ENCODE assay signal across 17 cellular contexts in the genomic region with DNA sequence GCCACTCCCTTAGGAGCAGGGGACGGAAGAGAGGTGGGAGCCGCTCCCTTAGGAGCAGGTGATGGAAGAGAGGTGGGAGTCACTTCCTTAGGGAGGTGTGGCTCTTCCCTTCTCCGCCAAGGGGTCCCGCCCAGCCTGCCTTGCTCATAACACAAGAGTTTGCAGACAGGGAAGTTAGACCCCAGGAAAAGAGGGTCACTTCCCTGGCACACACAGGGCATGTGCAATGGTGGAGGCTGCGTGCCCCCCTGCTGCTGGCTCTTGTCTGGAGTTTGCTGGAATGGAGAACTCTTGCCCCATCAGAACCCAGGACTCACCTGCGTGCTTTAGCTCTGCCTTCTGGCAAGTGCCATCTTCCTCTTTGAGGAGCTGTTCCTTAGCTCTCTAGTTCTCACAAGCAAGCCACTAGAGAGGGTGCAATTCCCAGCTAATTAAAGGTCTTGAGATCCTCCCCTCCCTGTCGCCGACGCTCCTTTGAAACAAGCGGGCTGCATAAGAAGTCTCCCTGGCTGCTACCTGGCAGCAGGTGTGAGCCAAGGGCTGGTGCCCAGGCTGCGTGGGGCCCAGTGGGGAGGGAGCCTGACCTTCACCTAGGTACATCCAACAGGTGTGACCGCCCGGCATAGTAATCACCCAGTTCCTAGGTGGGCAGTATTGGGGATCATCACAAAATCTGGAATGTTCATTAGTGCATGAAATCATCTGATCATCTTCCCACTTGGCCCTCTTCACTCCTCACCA.
A peak's percentile ranks its signal among the peaks of the same experiment; 100 is the strongest.
DNase-seq lines count a peak whose midpoint lies in the region; ATAC-seq and TF ChIP-seq lines count a peak whose summit lies in the region.
"Had no signal": no experiment of that assay in that cellular context is flagged by ENCODE, and none has a peak within 500 bp of the region (broad histone marks: within the 10 kb centered on the region; RNA-seq: fewer than 3 reads in every experiment).

No MANE protein-coding gene starts in this region.

- H3K27me3 Mint-ChIP-seq in type B pancreatic cell: peaks cover 38% of the 10 kb centered on the region
- no peaks in the 10 kb centered on the region for H3K27me3 Mint-ChIP-seq in activated T-helper 2 cell treated with anti-CD3 and anti-CD28 coated beads, Interferon-gamma antibody, Interleukin-2, Interleukin-4, amounts not matched to agents 10 μg/mL and 5 μg/mL and 100 μg/mL, durations not matched to agents 14 hours and 24 hours and 36 hours (ENCODE audit: low read depth)

- H3K4me3 Mint-ChIP-seq in type B pancreatic cell: no peak overlapping the region
- H3K4me3 Mint-ChIP-seq in activated T-helper 2 cell treated with anti-CD3 and anti-CD28 coated beads, Interferon-gamma antibody, Interleukin-2, Interleukin-4, amounts not matched to agents 10 μg/mL and 5 μg/mL and 100 μg/mL, durations not matched to agents 14 hours and 24 hours and 36 hours (ENCODE audit: low read depth): no peak overlapping the region
- H3K4me3 Mint-ChIP-seq: B cell; CD8-positive, alpha-beta memory T cell had no signal

- no peak for TF ChIP-seq POLR2A in GM18505 (IDR thresholded peaks at IDR 0.05; ENCODE audit: borderline replicate concordance, extremely low read depth, insufficient read depth, insufficient read length)

- intact Hi-C loops in activated T-helper 2 cell treated with anti-CD3 and anti-CD28 coated beads, Interferon-gamma antibody, Interleukin-2, Interleukin-4, amounts not matched to agents 10 μg/mL and 5 μg/mL and 100 μg/mL, durations not matched to agents 14 hours and 24 hours and 36 hours (cut with micrococcal nuclease): loop anchor here (10.0 kb wide), 1 partner anchor 429 kb away; no protein-coding TSS in a partner anchor

- peak; percentile 28 for DNase-seq in activated CD8-positive, alpha-beta memory T cell treated with anti-CD3 and anti-CD28 coated beads for 24 hours
- DNase-seq in activated CD8-positive, alpha-beta memory T cell treated with anti-CD3 and anti-CD28 coated beads, Interleukin-2, amount 50 U/mL, for 4 hours: no peak
- peak; percentile 50 for DNase-seq in coronary artery (ENCODE audit: low spot score)
- peak; percentile 64 for DNase-seq in mesenteric fat pad (ENCODE audit: low spot score)
- peak; percentile 44 for DNase-seq in type B pancreatic cell (ENCODE audit: extremely low spot score, unreplicated experiment)
- DNase-seq in T1000 (lab: John Stamatoyannopoulos, UW): no peak
- DNase-seq in activated T-helper 2 cell treated with anti-CD3 and anti-CD28 coated beads, Interferon-gamma antibody, Interleukin-2, Interleukin-4, amounts not matched to agents 10 μg/mL and 5 μg/mL and 100 μg/mL, durations not matched to agents 14 hours and 24 hours and 36 hours (ENCODE audit: low spot score): no peak
- DNase-seq: CD8-positive, alpha-beta memory T cell; COR-L47; DMS 273 treated with DMSO at 0.1 percent for 48 hours; DMS53; GDM1 had no signal

- peaks cover 13% of the 10 kb centered on the region for H3K4me1 Mint-ChIP-seq in type B pancreatic cell (ENCODE audit: unreplicated experiment)
- no peaks in the 10 kb centered on the region for H3K4me1 Mint-ChIP-seq in activated T-helper 2 cell treated with anti-CD3 and anti-CD28 coated beads, Interferon-gamma antibody, Interleukin-2, Interleukin-4, amounts not matched to agents 10 μg/mL and 5 μg/mL and 100 μg/mL, durations not matched to agents 14 hours and 24 hours and 36 hours (ENCODE audit: low read depth)
- H3K4me1 Mint-ChIP-seq: B cell; CD8-positive, alpha-beta memory T cell had no signal

- no peak overlapping the region for H3K4me3 ChIP-seq in coronary artery
- H3K4me3 ChIP-seq: BLaER1 treated with 17β-estradiol and CSF1 and Interleukin-3, amounts not matched to agents 10 nM and 100 nM; HAP-1 had no signal

- TF ChIP-seq CTCF in coronary artery (IDR thresholded peaks at IDR 0.05) (no peak), type B pancreatic cell (conservative IDR thresholded peaks at IDR 0.05) (no peak)

- H3K9me3 Mint-ChIP-seq in type B pancreatic cell: peaks cover 4% of the 10 kb centered on the region
- no peaks in the 10 kb centered on the region for H3K9me3 Mint-ChIP-seq in activated T-helper 2 cell treated with anti-CD3 and anti-CD28 coated beads, Interferon-gamma antibody, Interleukin-2, Interleukin-4, amounts not matched to agents 10 μg/mL and 5 μg/mL and 100 μg/mL, durations not matched to agents 14 hours and 24 hours and 36 hours

- no peak for ATAC-seq in GM18505 (IDR thresholded peaks at IDR 0.05; ENCODE audit: unreplicated experiment)

- H3K27ac Mint-ChIP-seq in type B pancreatic cell: no peak overlapping the region
- H3K27ac Mint-ChIP-seq in activated T-helper 2 cell treated with anti-CD3 and anti-CD28 coated beads, Interferon-gamma antibody, Interleukin-2, Interleukin-4, amounts not matched to agents 10 μg/mL and 5 μg/mL and 100 μg/mL, durations not matched to agents 14 hours and 24 hours and 36 hours: no peak overlapping the region
- H3K27ac Mint-ChIP-seq: B cell; CD8-positive, alpha-beta memory T cell had no signal

- H3K27ac ChIP-seq in coronary artery: no peak overlapping the region
- H3K27ac ChIP-seq: BLaER1 treated with 17β-estradiol and CSF1 and Interleukin-3, amounts not matched to agents 10 nM and 100 nM; HL-60 had no signal

- no peaks in the 10 kb centered on the region for H3K36me3 Mint-ChIP-seq in type B pancreatic cell
- H3K36me3 Mint-ChIP-seq in activated T-helper 2 cell treated with anti-CD3 and anti-CD28 coated beads, Interferon-gamma antibody, Interleukin-2, Interleukin-4, amounts not matched to agents 10 μg/mL and 5 μg/mL and 100 μg/mL, durations not matched to agents 14 hours and 24 hours and 36 hours (ENCODE audit: low read depth): no peaks in the 10 kb centered on the region
- H3K36me3 Mint-ChIP-seq: CD8-positive, alpha-beta memory T cell had no signal

Comparison
In these comparisons a context has a peak if more than half of its experiments do, and no peak if none do; other contexts are left out.
1. DNase-seq: peak in activated CD8-positive, alpha-beta memory T cell treated with anti-CD3 and anti-CD28 coated beads for 24 hours (single experiment), coronary artery (single experiment), mesenteric fat pad (single experiment) and type B pancreatic cell (single experiment); none in activated CD8-positive, alpha-beta memory T cell treated with anti-CD3 and anti-CD28 coated beads, Interleukin-2, amount 50 U/mL, for 4 hours (single experiment), T1000 (single experiment) and activated T-helper 2 cell treated with anti-CD3 and anti-CD28 coated beads, Interferon-gamma antibody, Interleukin-2, Interleukin-4, amounts not matched to agents 10 μg/mL and 5 μg/mL and 100 μg/mL, durations not matched to agents 14 hours and 24 hours and 36 hours (single experiment).